ENCODE assay signal across 8 cellular contexts in genomic region chr10:100827819-100828743, GRCh38.
A peak's percentile ranks its signal among the peaks of the same experiment; 100 is the strongest.
DNase-seq lines count a peak whose midpoint lies in the region; ATAC-seq and FAIRE-seq lines count a peak whose summit lies in the region.

No MANE protein-coding gene starts in this region.

- H3K27ac ChIP-seq in CD4-positive, alpha-beta memory T cell (ENCODE audit: low read depth, low read length), result no peak overlapping the region
- no peak overlapping the region for H3K27ac ChIP-seq in rectal smooth muscle tissue (ENCODE audit: low read depth, low read length)

- POLR2A ChIA-PET in CD4-positive, alpha-beta memory T cell (lab: Charles Lee; ENCODE audit: partially characterized antibody), result no interaction called here
- POLR2A ChIA-PET in activated CD4-positive, alpha-beta memory T cell treated with anti-CD3 and anti-CD28 coated beads, Interleukin-2, amount 10 ng/mL, durations not matched to agents 7 days and 5 days (lab: Charles Lee), result no interaction called here

- H3K9me3 ChIP-seq in CD4-positive, alpha-beta memory T cell (ENCODE audit: control insufficient read depth in 1 of 2, low read length in 2 of 2), result no peaks in the 10 kb centered on the region

- peaks cover 55% of the 10 kb centered on the region for H3K27me3 ChIP-seq in CD4-positive, alpha-beta memory T cell (ENCODE audit: insufficient read depth, low read length)
- H3K27me3 ChIP-seq in rectal smooth muscle tissue (ENCODE audit: control insufficient read depth, insufficient read depth, low read length), result peaks cover 50% of the 10 kb centered on the region

- peaks cover 14 to 48% (median 24%) of the 10 kb centered on the region in 4 donors for H3K4me1 Mint-ChIP-seq in CD4-positive, alpha-beta memory T cell
- H3K4me1 Mint-ChIP-seq in activated CD4-positive, alpha-beta memory T cell treated with anti-CD3 and anti-CD28 coated beads, Interleukin-2, amount 10 ng/mL, durations not matched to agents 7 days and 5 days, result peaks cover 39% of the 10 kb centered on the region

- intact Hi-C loops in CD4-positive, alpha-beta memory T cell (cut with micrococcal nuclease), result loop anchor here (1.0 kb wide), 1 partner anchor 293 kb away; the partner anchor contains the start of gene HIF1AN
- intact Hi-C loops in Right ventricle myocardium inferior (cut with DNase I), result no loop called here

- H3K9ac ChIP-seq in rectal smooth muscle tissue (ENCODE audit: low read length), result no peak overlapping the region

- no peaks in the 10 kb centered on the region for H3K36me3 ChIP-seq in CD4-positive, alpha-beta memory T cell (ENCODE audit: insufficient read depth, low read length)
- H3K36me3 ChIP-seq in rectal smooth muscle tissue (ENCODE audit: control insufficient read depth, insufficient read depth, low read length), result no peaks in the 10 kb centered on the region

- peaks cover 29% of the 10 kb centered on the region for H3K4me1 ChIP-seq in CD4-positive, alpha-beta memory T cell (ENCODE audit: insufficient read depth, low read length)
- no peaks in the 10 kb centered on the region for H3K4me1 ChIP-seq in rectal smooth muscle tissue (ENCODE audit: control insufficient read depth, insufficient read depth, low read length)

- peak overlapping the region; percentile 83 to 94 (median 87) for H3K4me3 Mint-ChIP-seq in CD4-positive, alpha-beta memory T cell
- H3K4me3 Mint-ChIP-seq in activated CD4-positive, alpha-beta memory T cell treated with anti-CD3 and anti-CD28 coated beads, Interleukin-2, amount 10 ng/mL, durations not matched to agents 7 days and 5 days, result peak overlapping the region; percentile 64

- FAIRE-seq in HTR-8/SVneo (lab: Jason Lieb, UNC), result no peak

- no peaks in the 10 kb centered on the region for H3K36me3 Mint-ChIP-seq in CD4-positive, alpha-beta memory T cell
- H3K36me3 Mint-ChIP-seq in activated CD4-positive, alpha-beta memory T cell treated with anti-CD3 and anti-CD28 coated beads, Interleukin-2, amount 10 ng/mL, durations not matched to agents 7 days and 5 days (ENCODE audit: low read depth), result peaks cover 5% of the 10 kb centered on the region

- H3K27ac Mint-ChIP-seq in CD4-positive, alpha-beta memory T cell, result no peak overlapping the region
- H3K27ac Mint-ChIP-seq in activated CD4-positive, alpha-beta memory T cell treated with anti-CD3 and anti-CD28 coated beads, Interleukin-2, amount 10 ng/mL, durations not matched to agents 7 days and 5 days, result no peak overlapping the region

- CTCF ChIA-PET in CD4-positive, alpha-beta memory T cell (lab: Charles Lee; ENCODE audit: partially characterized antibody), result no interaction called here
- CTCF ChIA-PET in activated CD4-positive, alpha-beta memory T cell treated with anti-CD3 and anti-CD28 coated beads, Interleukin-2, amount 10 ng/mL, durations not matched to agents 7 days and 5 days (lab: Charles Lee), result no interaction called here

- H3K9me3 Mint-ChIP-seq in CD4-positive, alpha-beta memory T cell, result peaks cover 0 to 2% (median 0%) of the 10 kb centered on the region in 8 donors
- H3K9me3 Mint-ChIP-seq in activated CD4-positive, alpha-beta memory T cell treated with anti-CD3 and anti-CD28 coated beads, Interleukin-2, amount 10 ng/mL, durations not matched to agents 7 days and 5 days, result no peaks in the 10 kb centered on the region

- peak; percentile 54 for ATAC-seq in Right ventricle myocardium inferior
- ATAC-seq in GM19467 (IDR thresholded peaks at IDR 0.05; ENCODE audit: unreplicated experiment), result no peak
- ATAC-seq in GM18502 (IDR thresholded peaks at IDR 0.05; ENCODE audit: poor library complexity, unreplicated experiment), result no peak
- ATAC-seq in GM21423 (IDR thresholded peaks at IDR 0.05; ENCODE audit: unreplicated experiment), result no peak

- peak overlapping the region; percentile 11 to 23 for H3K4me3 ChIP-seq in CD4-positive, alpha-beta memory T cell (ENCODE audit: low read length in 2 of 2)
- H3K4me3 ChIP-seq in rectal smooth muscle tissue (ENCODE audit: low read length), result peak overlapping the region; percentile 17

- peak in 4 of 5 donors; percentile 12 to 47 (median 16) for DNase-seq in CD4-positive, alpha-beta memory T cell
- DNase-seq in HTR-8/SVneo (ENCODE audit: insufficient read length, low spot score) (peak; percentile 60), Right ventricle myocardium inferior (ENCODE audit: missing footprints) (no peak)
- peak; percentile 44 for DNase-seq in activated CD4-positive, alpha-beta memory T cell treated with anti-CD3 and anti-CD28 coated beads, Interleukin-2, amount 10 ng/mL, durations not matched to agents 7 days and 5 days

- H3K27me3 Mint-ChIP-seq in CD4-positive, alpha-beta memory T cell, result peaks cover 58 to 76% of the 10 kb centered on the region in 2 donors
- peaks cover 85% of the 10 kb centered on the region for H3K27me3 Mint-ChIP-seq in activated CD4-positive, alpha-beta memory T cell treated with anti-CD3 and anti-CD28 coated beads, Interleukin-2, amount 10 ng/mL, durations not matched to agents 7 days and 5 days
